11 cellular contexts compared by ENCODE assay signal in genomic region chr5:95900383-95900958, GRCh38.
DNase-seq lines count a peak whose midpoint lies in the region; ATAC-seq, FAIRE-seq and TF ChIP-seq lines count a peak whose summit lies in the region.
"Had no signal": no experiment of that assay in that cellular context is flagged by ENCODE, and none has a peak within 500 bp of the region (broad histone marks: within the 10 kb centered on the region; RNA-seq: fewer than 3 reads in every experiment).

No MANE protein-coding gene starts in this region.

- TF ChIP-seq CTCF in 22Rv1 (IDR thresholded peaks at IDR 0.05) (no peak), K562 (IDR thresholded peaks at IDR 0.05 in 2 of 3, conservative IDR thresholded peaks at IDR 0.05 in 1 of 3; ENCODE audit: insufficient read depth in 2 of 3, low read depth in 1 of 3, low read length in 3 of 3) (no peak)

- intact Hi-C loops in K562 (cut with micrococcal nuclease), result no loop called here

- peaks cover 20% of the 10 kb centered on the region for H3K36me3 ChIP-seq in K562 (ENCODE audit: control insufficient read depth, insufficient read depth, low read length)

- no TSS peak for BruUV-seq in K562 (replicated peaks; lab: Mats Ljungman, UMichigan)

- TF ChIP-seq POLR2A in K562 (conservative IDR thresholded peaks at IDR 0.05) (no peak), GM12891 (IDR thresholded peaks at IDR 0.05; ENCODE audit: low read depth, low read length) (no peak)

- 74% methylated on average over 4 of the region's 4 CpGs for WGBS in K562 (ENCODE audit: insufficient coverage, low coverage, missing lambda C conversion rate)

- no peaks in the 10 kb centered on the region for H3K9me3 ChIP-seq in K562 (replicated peaks; ENCODE audit: control insufficient read depth, insufficient read depth, low read depth, low read length)

- no peak overlapping the region for H3K4me3 Mint-ChIP-seq in effector memory CD8-positive, alpha-beta T cell
- H3K4me3 Mint-ChIP-seq: CD14-positive monocyte; T-helper 1 cell treated with Interleukin-12 subunit alpha and Interleukin-12 subunit beta and Interleukin-4 antibody, amounts not matched to agents 30 μg/mL and 1 μg/mL, for 36 hours had no signal

- peak; percentile 68 for ATAC-seq in K562
- no peak for ATAC-seq in effector memory CD8-positive, alpha-beta T cell (replicated peaks)

- no peaks in the 10 kb centered on the region for H3K27me3 Mint-ChIP-seq in effector memory CD8-positive, alpha-beta T cell

- no peak for TF ChIP-seq EP300 in K562 (IDR thresholded peaks at IDR 0.05; ENCODE audit: low read length)

- TF ChIP-seq RAD21 in K562 (CRISPR knock-in tag; conservative IDR thresholded peaks at IDR 0.05 in 1 of 2, IDR thresholded peaks at IDR 0.05 in 1 of 2), result no peak

- FAIRE-seq in K562 (lab: Jason Lieb, UNC), result no peak
- FAIRE-seq in GM12891 (lab: Jason Lieb, UNC), result no peak

- in situ Hi-C loops in K562 (cut with MboI), result no loop called here

- H3K27ac ChIP-seq in 22Rv1 (peak overlapping the region; percentile 35), K562 (ENCODE audit: extremely low read depth, low read depth, low read length) (no peak overlapping the region)

- H3K79me2 ChIP-seq in K562 (ENCODE audit: control insufficient read depth, insufficient read depth, low read length), result no peaks in the 10 kb centered on the region

- peaks cover 0 to 1% of the 10 kb centered on the region in 2 donors for H3K4me1 Mint-ChIP-seq in effector memory CD8-positive, alpha-beta T cell (ENCODE audit: low read depth in 2 of 2)

- no peak overlapping the region for H3K4me2 ChIP-seq in K562 (ENCODE audit: insufficient read depth, low read length)

- no peaks in the 10 kb centered on the region for H4K20me1 ChIP-seq in K562 (replicated peaks; ENCODE audit: control insufficient read depth, insufficient read depth, low read length)

- no peaks in the 10 kb centered on the region; a peak in 1 of 5 replicates for H3K4me1 ChIP-seq in K562 (replicated peaks in 1 of 2; ENCODE audit: control insufficient read depth in 2 of 2, insufficient read depth in 2 of 2, low read length in 2 of 2)

- no peak overlapping the region for H3K27ac Mint-ChIP-seq in effector memory CD8-positive, alpha-beta T cell
- H3K27ac Mint-ChIP-seq: activated T-helper 2 cell treated with anti-CD3 and anti-CD28 coated beads, Interferon-gamma antibody, Interleukin-2, Interleukin-4, amounts not matched to agents 10 μg/mL and 5 μg/mL and 100 μg/mL, durations not matched to agents 14 hours and 24 hours and 36 hours; T-helper 1 cell treated with Interleukin-12 subunit alpha and Interleukin-12 subunit beta and Interleukin-4 antibody, amounts not matched to agents 30 μg/mL and 1 μg/mL, for 36 hours had no signal

- H3K27me3 ChIP-seq in K562 (ENCODE audit: control insufficient read depth in 2 of 2, insufficient read depth in 2 of 2, low read length in 2 of 2), result no peaks in the 10 kb centered on the region

- H3K9me3 Mint-ChIP-seq in effector memory CD8-positive, alpha-beta T cell, result no peaks in the 10 kb centered on the region
- H3K9me3 Mint-ChIP-seq: activated T-helper 2 cell treated with anti-CD3 and anti-CD28 coated beads, Interferon-gamma antibody, Interleukin-2, Interleukin-4, amounts not matched to agents 10 μg/mL and 5 μg/mL and 100 μg/mL, durations not matched to agents 14 hours and 24 hours and 36 hours; T-helper 1 cell treated with Interleukin-12 subunit alpha and Interleukin-12 subunit beta and Interleukin-4 antibody, amounts not matched to agents 30 μg/mL and 1 μg/mL, for 36 hours had no signal

- peak; percentile 57 for DNase-seq in LHCN-M2 (ENCODE audit: low read depth)
- no peak for DNase-seq in K562 (ENCODE audit: extremely low read depth in 1 of 4, low spot score in 3 of 4)
- peak; percentile 90 for DNase-seq in iris pigment epithelial cell (ENCODE audit: low read depth)
- DNase-seq in effector memory CD8-positive, alpha-beta T cell, result no peak
- DNase-seq in GM12891 (ENCODE audit: insufficient read length, low spot score), result no peak
- DNase-seq in NCI-H187 (lab: John Stamatoyannopoulos, UW), result no peak
- no peak for DNase-seq in NCI-H510A (lab: John Stamatoyannopoulos, UW)

- no peak overlapping the region for H2AFZ ChIP-seq in K562 (ENCODE audit: low read depth, low read length)

- no peaks in the 10 kb centered on the region for H3K9me1 ChIP-seq in K562 (ENCODE audit: control insufficient read depth, insufficient read depth, low read length)

- POLR2A ChIA-PET in K562 (lab: Yijun Ruan, JAX), result interaction anchor here (0.5 to 1.4 kb wide), 3 partner anchors 10 to 354 kb away, joined by 3 to 4 read pairs (median 3); no protein-coding TSS in a partner anchor

- H3K4me3 ChIP-seq in K562, result no peak overlapping the region

- CTCF ChIA-PET in K562 (lab: Yijun Ruan, JAX; ENCODE audit: low intra/inter-chr PET ratio), result no interaction called here

- no peak overlapping the region for H3K9ac ChIP-seq in K562 (ENCODE audit: insufficient read depth in 1 of 2, low read depth in 2 of 2, low read length in 2 of 2)

- peaks cover 13% of the 10 kb centered on the region for H3K36me3 Mint-ChIP-seq in effector memory CD8-positive, alpha-beta T cell (ENCODE audit: insufficient read depth)

TF ChIP-seq in K562, 482 proteins besides CTCF, POLR2A, EP300 and RAD21 (continues in another document):
- TF ChIP-seq, protein P1, sequence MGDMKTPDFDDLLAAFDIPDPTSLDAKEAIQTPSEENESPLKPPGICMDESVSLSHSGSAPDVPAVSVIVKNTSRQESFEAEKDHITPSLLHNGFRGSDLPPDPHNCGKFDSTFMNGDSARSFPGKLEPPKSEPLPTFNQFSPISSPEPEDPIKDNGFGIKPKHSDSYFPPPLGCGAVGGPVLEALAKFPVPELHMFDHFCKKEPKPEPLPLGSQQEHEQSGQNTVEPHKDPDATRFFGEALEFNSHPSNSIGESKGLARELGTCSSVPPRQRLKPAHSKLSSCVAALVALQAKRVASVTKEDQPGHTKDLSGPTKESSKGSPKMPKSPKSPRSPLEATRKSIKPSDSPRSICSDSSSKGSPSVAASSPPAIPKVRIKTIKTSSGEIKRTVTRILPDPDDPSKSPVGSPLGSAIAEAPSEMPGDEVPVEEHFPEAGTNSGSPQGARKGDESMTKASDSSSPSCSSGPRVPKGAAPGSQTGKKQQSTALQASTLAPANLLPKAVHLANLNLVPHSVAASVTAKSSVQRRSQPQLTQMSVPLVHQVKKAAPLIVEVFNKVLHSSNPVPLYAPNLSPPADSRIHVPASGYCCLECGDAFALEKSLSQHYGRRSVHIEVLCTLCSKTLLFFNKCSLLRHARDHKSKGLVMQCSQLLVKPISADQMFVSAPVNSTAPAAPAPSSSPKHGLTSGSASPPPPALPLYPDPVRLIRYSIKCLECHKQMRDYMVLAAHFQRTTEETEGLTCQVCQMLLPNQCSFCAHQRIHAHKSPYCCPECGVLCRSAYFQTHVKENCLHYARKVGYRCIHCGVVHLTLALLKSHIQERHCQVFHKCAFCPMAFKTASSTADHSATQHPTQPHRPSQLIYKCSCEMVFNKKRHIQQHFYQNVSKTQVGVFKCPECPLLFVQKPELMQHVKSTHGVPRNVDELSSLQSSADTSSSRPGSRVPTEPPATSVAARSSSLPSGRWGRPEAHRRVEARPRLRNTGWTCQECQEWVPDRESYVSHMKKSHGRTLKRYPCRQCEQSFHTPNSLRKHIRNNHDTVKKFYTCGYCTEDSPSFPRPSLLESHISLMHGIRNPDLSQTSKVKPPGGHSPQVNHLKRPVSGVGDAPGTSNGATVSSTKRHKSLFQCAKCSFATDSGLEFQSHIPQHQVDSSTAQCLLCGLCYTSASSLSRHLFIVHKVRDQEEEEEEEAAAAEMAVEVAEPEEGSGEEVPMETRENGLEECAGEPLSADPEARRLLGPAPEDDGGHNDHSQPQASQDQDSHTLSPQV (IDR thresholded peaks at IDR 0.05), result no peak
- TF ChIP-seq LEF1 (IDR thresholded peaks at IDR 0.05) (no peak), ZNF830 (CRISPR knock-in tag; IDR thresholded peaks at IDR 0.05) (no peak)

TF ChIP-seq in GM12891, 5 proteins besides CTCF, POLR2A, EP300 and RAD21:
- no peak for TF ChIP-seq SPI1 (IDR thresholded peaks at IDR 0.05; ENCODE audit: low read depth, low read length)
- TF ChIP-seq POU2F2 (IDR thresholded peaks at IDR 0.05; ENCODE audit: low read depth, low read length), result no peak
- TF ChIP-seq POLR2AphosphoS5 (IDR thresholded peaks at IDR 0.05; ENCODE audit: low read depth, low read length), result no peak
- no peak for TF ChIP-seq TAF1 (IDR thresholded peaks at IDR 0.05; ENCODE audit: low read depth, low read length)
- TF ChIP-seq PAX5 (IDR thresholded peaks at IDR 0.05; ENCODE audit: insufficient read depth, low read length, severe bottlenecking), result no peak

Comparison
In these comparisons a context has a peak if more than half of its experiments do, and no peak if none do; other contexts are left out.
1. DNase-seq: peak in LHCN-M2 (single experiment) and iris pigment epithelial cell (single experiment); none in K562 (0 of 4), effector memory CD8-positive, alpha-beta T cell (0 of 3), GM12891 (single experiment), NCI-H187 (0 of 2) and NCI-H510A (single experiment).